Comparison of ENCODE assay signal across 15 cellular contexts in the genomic region with DNA sequence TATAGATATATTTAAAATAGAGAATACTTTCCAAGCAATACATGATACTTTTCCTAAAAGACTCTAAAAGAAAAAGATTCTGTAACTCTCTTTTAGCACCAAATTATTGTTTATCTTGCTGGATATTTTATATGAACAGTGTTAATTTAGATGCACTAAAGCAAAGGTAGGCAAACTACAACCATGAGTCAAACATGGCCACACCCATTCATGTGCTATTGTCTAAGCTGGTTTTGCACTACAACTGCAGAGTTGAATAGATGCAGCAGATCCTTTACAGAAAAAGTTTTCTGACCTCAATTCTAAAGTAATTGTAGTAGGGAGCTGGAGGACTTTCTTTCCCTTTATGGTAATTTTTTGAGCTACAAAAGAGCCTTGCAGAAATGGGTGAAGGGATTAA. TPM values are rescaled to one million over a fixed set of nuclear protein-coding genes. Genes with fewer than 3 reads are reported as not detected.
DNase-seq lines count a peak whose midpoint lies in the region; ATAC-seq and TF ChIP-seq lines count a peak whose summit lies in the region.
"Had no signal": no experiment of that assay in that cellular context is flagged by ENCODE, and none has a peak within 500 bp of the region (broad histone marks: within the 10 kb centered on the region; RNA-seq: fewer than 3 reads in every experiment).

No MANE protein-coding gene starts in this region.

- TF ChIP-seq CTCF in MCF 10A (IDR thresholded peaks at IDR 0.05; ENCODE audit: unreplicated experiment): no peak
- no peak for TF ChIP-seq CTCF in breast epithelium (IDR thresholded peaks at IDR 0.05)
- no peak for TF ChIP-seq CTCF in mammary epithelial cell (conservative IDR thresholded peaks at IDR 0.05 in 1 of 2, IDR thresholded peaks at IDR 0.05 in 1 of 2; ENCODE audit: extremely low read depth in 1 of 2, insufficient read depth in 1 of 2, low read depth in 1 of 2, low read length in 2 of 2)
- TF ChIP-seq CTCF in suprapubic skin (IDR thresholded peaks at IDR 0.05): no peak

- H3K79me2 ChIP-seq in mammary epithelial cell (ENCODE audit: insufficient read depth, low read length): no peaks in the 10 kb centered on the region

- in situ Hi-C loops in mammary epithelial cell (cut with MboI; ENCODE audit: low sequenced_read_pairs in 2 of 2): no loop called here

- TF ChIP-seq POLR2A in breast epithelium (IDR thresholded peaks at IDR 0.05) (no peak), suprapubic skin (IDR thresholded peaks at IDR 0.05) (no peak)

- H3K27ac Mint-ChIP-seq in MCF 10A (ENCODE audit: low read depth, unreplicated experiment): no peak overlapping the region
- H3K27ac Mint-ChIP-seq: CD4-positive, CD25-positive, alpha-beta regulatory T cell; IgD-negative memory B cell had no signal

- dilution Hi-C loops in mammary epithelial cell (cut with HindIII; ENCODE audit: low sequenced_read_pairs): no loop called here

- H3K4me3 ChIP-seq in breast epithelium (no peak overlapping the region), mammary epithelial cell (replicated peaks in 1 of 3; ENCODE audit: insufficient read depth in 1 of 3, low read depth in 2 of 3, low read length in 3 of 3) (no peak overlapping the region), suprapubic skin (no peak overlapping the region)
- H3K4me3 ChIP-seq: BLaER1 treated with 17β-estradiol and CSF1 and Interleukin-3, amounts not matched to agents 10 nM and 100 nM had no signal

- H3K4me1 ChIP-seq in breast epithelium (no peaks in the 10 kb centered on the region), mammary epithelial cell (ENCODE audit: insufficient read depth, low read length) (no peaks in the 10 kb centered on the region), suprapubic skin (no peaks in the 10 kb centered on the region)

- H3K36me3 ChIP-seq in breast epithelium (peaks cover 10% of the 10 kb centered on the region), mammary epithelial cell (ENCODE audit: insufficient read depth, low read length) (peaks cover 26% of the 10 kb centered on the region), suprapubic skin (peaks cover 95% of the 10 kb centered on the region)

- ATAC-seq in left colon: peak; percentile 84
- no peak for ATAC-seq in HG03565 (IDR thresholded peaks at IDR 0.05; ENCODE audit: unreplicated experiment)
- ATAC-seq: HCT116 had no signal

- H3K9me3 ChIP-seq in breast epithelium (no peaks in the 10 kb centered on the region), mammary epithelial cell (replicated peaks; ENCODE audit: insufficient read depth, low read length) (no peaks in the 10 kb centered on the region), suprapubic skin (no peaks in the 10 kb centered on the region)

- H3K4me1 Mint-ChIP-seq in MCF 10A (ENCODE audit: insufficient read depth, unreplicated experiment): no peaks in the 10 kb centered on the region
- H3K4me1 Mint-ChIP-seq: IgD-negative memory B cell had no signal

- no peak overlapping the region for H3K4me2 ChIP-seq in mammary epithelial cell (ENCODE audit: insufficient read depth, low read depth, low read length)
- H3K4me2 ChIP-seq: BLaER1 treated with 17β-estradiol and CSF1 and Interleukin-3, amounts not matched to agents 10 nM and 100 nM had no signal

- no peaks in the 10 kb centered on the region for H3K27me3 ChIP-seq in breast epithelium
- no peaks in the 10 kb centered on the region for H3K27me3 ChIP-seq in mammary epithelial cell (ENCODE audit: insufficient read depth, low read length)
- no peaks in the 10 kb centered on the region for H3K27me3 ChIP-seq in suprapubic skin
- H3K27me3 ChIP-seq: BLaER1 treated with 17β-estradiol and CSF1 and Interleukin-3, amounts not matched to agents 10 nM and 100 nM had no signal

- POLR2A ChIA-PET in MCF 10A (lab: Yijun Ruan, JAX): interaction anchor here (1.1 to 2.8 kb wide), 2 partner anchors 10 to 19 kb away, joined by 3 to 10 read pairs; partner anchors contain the start of genes BLZF1 and NME7

- H2AFZ ChIP-seq in mammary epithelial cell (ENCODE audit: low read depth, low read length): no peak overlapping the region

- DNase-seq in MCF 10A (ENCODE audit: unreplicated experiment) (no peak), breast epithelium (ENCODE audit: low spot score in 2 of 2) (no peak), mammary epithelial cell (no peak), left colon (no peak), suprapubic skin (ENCODE audit: low spot score in 2 of 2) (no peak), NCI-H1048 (lab: John Stamatoyannopoulos, UW) (no peak), activated T-cell treated with anti-CD3 and anti-CD28 coated beads for 4 hours (no peak)
- DNase-seq: ACHN; CD4-positive, CD25-positive, alpha-beta regulatory T cell; DMS 273 treated with DMSO at 0.1 percent for 48 hours had no signal

- no peak for TF ChIP-seq EP300 in suprapubic skin (IDR thresholded peaks at IDR 0.05)

- BruUV-seq in MCF 10A (replicated peaks; lab: Mats Ljungman, UMichigan): TSS peak; percentile 32
- BruUV-seq in mammary epithelial cell (replicated peaks; lab: Mats Ljungman, UMichigan): TSS peak; percentile 10

- no peak overlapping the region for H3K4me3 Mint-ChIP-seq in MCF 10A (ENCODE audit: unreplicated experiment)
- H3K4me3 Mint-ChIP-seq: CD4-positive, CD25-positive, alpha-beta regulatory T cell; IgD-negative memory B cell had no signal

- peaks cover 64% of the 10 kb centered on the region for H3K36me3 Mint-ChIP-seq in MCF 10A (ENCODE audit: insufficient read depth, unreplicated experiment)

- H3K27ac ChIP-seq in breast epithelium (no peak overlapping the region), mammary epithelial cell (ENCODE audit: insufficient read depth, low read depth, low read length) (no peak overlapping the region), suprapubic skin (no peak overlapping the region)
- H3K27ac ChIP-seq: 22Rv1; BLaER1 treated with 17β-estradiol and CSF1 and Interleukin-3, amounts not matched to agents 10 nM and 100 nM had no signal

- H3K27me3 Mint-ChIP-seq in MCF 10A (ENCODE audit: insufficient read depth, unreplicated experiment): no peaks in the 10 kb centered on the region
- H3K27me3 Mint-ChIP-seq: CD4-positive, CD25-positive, alpha-beta regulatory T cell; IgD-negative memory B cell had no signal

- no peaks in the 10 kb centered on the region for H3K9me3 Mint-ChIP-seq in MCF 10A (ENCODE audit: unreplicated experiment)
- H3K9me3 Mint-ChIP-seq: IgD-negative memory B cell had no signal

- CTCF ChIA-PET in MCF 10A (lab: Yijun Ruan, JAX): interaction anchor here (1.1 kb wide), 1 partner anchor 159 kb away, joined by 5 read pairs; no protein-coding TSS in a partner anchor
- CTCF ChIA-PET in mammary epithelial cell (lab: Charles Lee; ENCODE audit: low non-redundant PET): no interaction called here

- H3K9ac ChIP-seq in mammary epithelial cell (ENCODE audit: insufficient read depth, low read length): no peak overlapping the region
- H3K9ac ChIP-seq: BLaER1 treated with 17β-estradiol and CSF1 and Interleukin-3, amounts not matched to agents 10 nM and 100 nM had no signal

- no peaks in the 10 kb centered on the region for H4K20me1 ChIP-seq in mammary epithelial cell (ENCODE audit: insufficient read depth, low read length)
- H4K20me1 ChIP-seq: BLaER1 treated with 17β-estradiol and CSF1 and Interleukin-3, amounts not matched to agents 10 nM and 100 nM had no signal

- intact Hi-C loops in MCF 10A (cut with micrococcal nuclease) (no loop called here), breast epithelium (cut with DNase I; ENCODE audit: low total_unique reads) (no loop called here), mammary epithelial cell (cut with micrococcal nuclease) (no loop called here), left colon (cut with DNase I, micrococcal nuclease) (no loop called here)

RNA-seq across cellular contexts. Expression of gene BLZF1, which starts 19.4 kb away (rescaled TPM):
- total RNA-seq in MCF 10A (2022): 57.8 and 66.1 TPM in 2 replicates
- total RNA-seq in breast epithelium: 10 to 100 TPM; 22.0 to 34.8 (median 27.7) TPM
- total RNA-seq in mammary epithelial cell: 10 to 100 TPM; 36.5 to 48.3 TPM
- polyA plus RNA-seq in mammary epithelial cell: 18.2 TPM
- polyA minus RNA-seq in mammary epithelial cell: 14.2 TPM
- 10 to 100 TPM; 18.5 to 26.9 TPM for total RNA-seq in left colon
- 10 to 100 TPM; 16.3 to 26.5 (median 25.9) TPM for total RNA-seq in suprapubic skin

RNA-seq across cellular contexts. Expression of gene NME7, which starts 19.8 kb away (rescaled TPM):
- 36.5 and 46.8 TPM in 2 replicates for total RNA-seq in MCF 10A (2022)
- total RNA-seq in breast epithelium: 10 to 100 TPM; 13.0 to 22.8 (median 16.7) TPM
- 10 to 100 TPM; 26.5 to 35.6 TPM for total RNA-seq in mammary epithelial cell
- 20.8 TPM for polyA plus RNA-seq in mammary epithelial cell
- 18.2 TPM for polyA minus RNA-seq in mammary epithelial cell
- 1 to 10 TPM; 3.5 to 5.5 TPM for total RNA-seq in left colon
- total RNA-seq in suprapubic skin: 10 to 100 TPM in 3 of 4 donors, 1 to 10 TPM in 1; 9.5 to 13.9 (median 11.7) TPM

RNA-seq across cellular contexts. Expression of gene CCDC181, which starts 39.9 kb away (rescaled TPM):
- total RNA-seq in MCF 10A (2022) (not detected in 2 replicates), breast epithelium (under 1 TPM in 2 of 3 donors, not detected in 1; 0.66 to 0.73 TPM), mammary epithelial cell (under 1 TPM in 1 of 2 donors, not detected in 1; 0.17 TPM), left colon (under 1 TPM; 0.11 to 0.15 TPM), suprapubic skin (not detected)
- polyA plus RNA-seq in mammary epithelial cell: not detected
- polyA minus RNA-seq in mammary epithelial cell: not detected
- total RNA-seq: CD4-positive, CD25-positive, alpha-beta regulatory T cell had no signal
- polyA plus RNA-seq: CD4-positive, CD25-positive, alpha-beta regulatory T cell; IgD-negative memory B cell had no signal
